9 cellular contexts compared by ENCODE assay signal in genomic region chr2:9169310-9170107, GRCh38.
"Had no signal": no experiment of that assay in that cellular context is flagged by ENCODE, and none has a peak within 500 bp of the region (broad histone marks: within the 10 kb centered on the region; RNA-seq: fewer than 3 reads in every experiment).

No MANE protein-coding gene starts in this region.

- H3K36me3 ChIP-seq: esophagus squamous epithelium had no signal

- ATAC-seq: activated CD4-positive, CD25-positive, alpha-beta regulatory T cell treated with anti-CD3 and anti-CD28 coated beads, Interleukin-2, amount 50 U/mL, for 24 hours; left lobe of liver had no signal

- DNase-seq: central memory CD4-positive, alpha-beta T cell; cortex of kidney; esophagus squamous epithelium; foreskin fibroblast; head of caudate nucleus; stimulated activated CD4-positive, alpha-beta T cell treated with anti-CD3 and anti-CD28 coated beads, Interleukin-4, amount 100 ng/mL, for 24 hours had no signal

- H3K9me3 ChIP-seq: esophagus squamous epithelium had no signal

- H3K4me3 ChIP-seq: esophagus squamous epithelium had no signal

- FAIRE-seq: TTC549 had no signal

- H3K27me3 ChIP-seq: esophagus squamous epithelium had no signal
